In the genomic region with DNA sequence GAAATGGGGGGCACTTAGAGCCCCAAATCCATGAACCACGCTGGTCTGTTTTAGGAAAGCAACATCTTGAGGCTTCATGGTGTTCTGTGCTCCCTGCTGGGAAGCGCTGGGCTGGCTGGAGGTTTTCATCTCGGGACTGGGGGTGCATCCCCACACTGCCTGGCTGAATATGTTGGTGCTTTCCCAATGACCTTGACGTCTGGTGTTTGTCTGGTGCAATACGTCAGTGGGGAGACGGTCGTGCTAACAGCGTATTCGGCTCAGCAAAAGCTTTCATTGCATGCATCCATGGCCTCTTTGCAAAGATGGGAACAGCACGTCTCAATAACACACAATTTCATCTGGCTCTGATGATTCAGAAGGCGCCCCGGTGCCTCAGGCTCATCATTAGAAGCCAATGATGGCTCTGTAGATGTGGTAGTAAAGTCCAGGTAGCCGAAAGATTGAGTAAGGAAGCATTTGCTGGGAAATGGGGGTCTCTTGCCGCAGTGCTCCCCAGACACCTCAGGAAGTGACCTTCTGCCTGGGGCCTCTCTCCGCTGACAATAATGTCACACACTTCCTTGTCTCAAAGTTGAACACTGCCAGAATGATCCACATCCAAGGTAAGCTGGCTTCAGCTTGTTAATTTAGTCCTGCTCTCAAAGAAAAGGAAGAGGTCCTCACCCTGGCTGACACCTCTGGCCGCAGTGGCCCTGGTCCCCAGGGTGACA, we compare ENCODE assay signal across 19 cellular contexts.
"Had no signal": no experiment of that assay in that cellular context is flagged by ENCODE, and none has a peak within 500 bp of the region (broad histone marks: within the 10 kb centered on the region; RNA-seq: fewer than 3 reads in every experiment).

No MANE protein-coding gene starts in this region.

- H3K36me3 Mint-ChIP-seq: activated CD4-positive, alpha-beta memory T cell treated with anti-CD3 and anti-CD28 coated beads for 36 hours; immature natural killer cell; memory B cell; naive thymus-derived CD4-positive, alpha-beta T cell had no signal

- H3K4me3 ChIP-seq: colonic mucosa, mucosa of descending colon had no signal

- ATAC-seq: activated CD4-positive, alpha-beta T cell treated with anti-CD3 and anti-CD28 coated beads for 36 hours; mucosa of descending colon; naive thymus-derived CD4-positive, alpha-beta T cell; stimulated activated naive CD8-positive, alpha-beta T cell treated with anti-CD3 and anti-CD28 coated beads, Interleukin-15, Interleukin-2, amounts not matched to agents 100 U/mL and 50 U/mL, for 24 hours had no signal

- H3K27ac Mint-ChIP-seq: activated CD4-positive, alpha-beta memory T cell treated with anti-CD3 and anti-CD28 coated beads for 36 hours; activated CD4-positive, alpha-beta T cell treated with anti-CD3 and anti-CD28 coated beads for 36 hours; activated T-helper 1 cell treated with anti-CD3 and anti-CD28 coated beads, Interleukin-12 subunit alpha, Interleukin-12 subunit beta, Interleukin-2, Interleukin-4 antibody, amounts not matched to agents 30 ng/mL and 10 ng/mL and 1 ng/mL, durations not matched to agents 14 hours and 24 hours and 36 hours; immature natural killer cell; memory B cell had no signal

- H3K27me3 ChIP-seq: brain microvascular endothelial cell had no signal

- H3K4me1 Mint-ChIP-seq: memory B cell had no signal

- DNase-seq: activated CD4-positive, alpha-beta memory T cell treated with anti-CD3 and anti-CD28 coated beads for 36 hours; activated CD4-positive, alpha-beta T cell treated with anti-CD3 and anti-CD28 coated beads for 36 hours; activated naive CD4-positive, alpha-beta T cell; activated T-cell treated with anti-CD3 and anti-CD28 coated beads for 4 hours; aorta; brain microvascular endothelial cell; central memory CD4-positive, alpha-beta T cell; colonic mucosa; immature natural killer cell; kidney glomerular epithelial cell; mucosa of descending colon; stimulated activated CD4-positive, alpha-beta T cell treated with anti-CD3 and anti-CD28 coated beads, Interleukin-12 subunit alpha, Interleukin-12 subunit beta, amount 100 ng/mL, for 4 hours; stimulated activated CD4-positive, alpha-beta T cell treated with anti-CD3 and anti-CD28 coated beads, Interleukin-1b, Interleukin-23, amount 100 ng/mL, for 48 hours; stimulated activated naive CD8-positive, alpha-beta T cell treated with anti-CD3 and anti-CD28 coated beads, Interleukin-15, Interleukin-2, amounts not matched to agents 100 U/mL and 50 U/mL, for 24 hours had no signal

- H3K27ac ChIP-seq: brain microvascular endothelial cell, colonic mucosa, suprapubic skin, upper lobe of left lung had no signal

- H3K4me1 ChIP-seq: colonic mucosa had no signal

- H3K36me3 ChIP-seq: brain microvascular endothelial cell, colonic mucosa, suprapubic skin, upper lobe of left lung had no signal

- H3K4me3 Mint-ChIP-seq: activated CD4-positive, alpha-beta T cell treated with anti-CD3 and anti-CD28 coated beads for 36 hours; activated T-helper 1 cell treated with anti-CD3 and anti-CD28 coated beads, Interleukin-12 subunit alpha, Interleukin-12 subunit beta, Interleukin-2, Interleukin-4 antibody, amounts not matched to agents 30 ng/mL and 10 ng/mL and 1 ng/mL, durations not matched to agents 14 hours and 24 hours and 36 hours had no signal

- H3K9me3 Mint-ChIP-seq: activated CD4-positive, alpha-beta memory T cell treated with anti-CD3 and anti-CD28 coated beads for 36 hours; activated T-helper 1 cell treated with anti-CD3 and anti-CD28 coated beads, Interleukin-12 subunit alpha, Interleukin-12 subunit beta, Interleukin-2, Interleukin-4 antibody, amounts not matched to agents 30 ng/mL and 10 ng/mL and 1 ng/mL, durations not matched to agents 14 hours and 24 hours and 36 hours; memory B cell; naive thymus-derived CD4-positive, alpha-beta T cell had no signal
